In genomic region chr7:120215654-120216053, GRCh38 we compare ENCODE assay signal across 4 cellular contexts. TPM values are rescaled to one million over a fixed set of nuclear protein-coding genes. Genes with fewer than 3 reads are reported as not detected.
"Had no signal": no experiment of that assay in that cellular context is flagged by ENCODE, and none has a peak within 500 bp of the region (broad histone marks: within the 10 kb centered on the region; RNA-seq: fewer than 3 reads in every experiment).

No MANE protein-coding gene starts in this region.

- ATAC-seq: GM12878 had no signal

- DNase-seq: GDM1, GF-D8 had no signal

- H3K4me3 ChIP-seq: GM12878 had no signal

RNA-seq across cellular contexts. Expression of gene KCND2, which starts 57.3 kb away (rescaled TPM):
- total RNA-seq: G401 had no signal
